8 cellular contexts compared by ENCODE assay signal in the genomic region with DNA sequence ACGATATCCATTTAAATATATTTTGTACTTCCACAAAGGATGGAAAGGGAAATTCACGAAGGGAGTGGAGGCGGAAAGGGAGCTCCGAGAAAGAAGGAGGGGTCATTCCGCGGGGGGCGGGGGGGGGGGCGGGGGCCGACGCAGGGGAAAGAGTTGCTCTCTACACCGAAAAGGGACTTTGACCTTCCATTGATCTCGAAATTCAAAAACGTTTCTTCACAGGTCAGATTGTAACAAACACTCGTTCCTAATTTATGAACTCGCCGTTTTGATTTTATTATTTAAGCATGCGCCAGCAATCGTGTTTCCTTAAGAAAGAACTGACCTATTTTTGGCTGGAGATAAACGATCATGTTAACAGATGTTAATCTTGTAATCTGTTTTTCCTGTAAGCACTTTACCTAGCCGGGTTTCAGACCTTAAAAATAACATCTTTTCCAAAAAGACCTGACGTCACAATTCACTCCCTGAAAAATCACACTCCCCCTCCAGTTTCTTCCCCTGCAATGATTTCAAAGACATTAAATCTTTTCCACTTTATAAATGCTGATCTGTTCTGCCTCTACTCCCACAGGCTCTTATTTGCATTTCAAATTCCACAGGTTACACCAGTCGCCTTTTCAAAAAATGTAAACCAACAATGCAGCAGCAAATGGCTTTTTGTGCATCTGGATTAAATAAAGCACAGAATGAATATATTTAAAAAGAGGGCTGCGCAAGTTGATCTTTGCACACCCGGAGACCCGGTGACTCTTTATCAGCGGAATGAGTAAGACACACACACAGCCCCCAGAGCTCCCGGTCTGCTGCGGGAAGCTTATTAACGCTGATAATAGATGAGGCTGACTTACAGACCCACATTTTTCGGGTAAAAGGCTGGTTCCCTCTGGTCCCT. TPM values are rescaled to one million over a fixed set of nuclear protein-coding genes. Genes with fewer than 3 reads are reported as not detected.
DNase-seq lines count a peak whose midpoint lies in the region; ATAC-seq and TF ChIP-seq lines count a peak whose summit lies in the region.

No MANE protein-coding gene starts in this region.

- H3K4me1 ChIP-seq in DOHH2 (ENCODE audit: control insufficient read depth, low read length) (peaks cover 47% of the 10 kb centered on the region), HUES64 (ENCODE audit: insufficient read depth, low read length) (peaks cover 27% of the 10 kb centered on the region), SJCRH30 (no peaks in the 10 kb centered on the region), colonic mucosa (no peaks in the 10 kb centered on the region), suprapubic skin (peaks cover 42% of the 10 kb centered on the region)

- H3K9ac ChIP-seq in HUES64 (ENCODE audit: low read depth, low read length) (peak overlapping the region; percentile 44; the same call in 1 of the 2 replicates), colonic mucosa (ENCODE audit: low read depth in 2 of 2, low read length in 2 of 2) (peak overlapping the region; percentile 71 to 98)

- no peak for TF ChIP-seq EP300 in suprapubic skin (IDR thresholded peaks at IDR 0.05)

- peaks cover 58% of the 10 kb centered on the region for H3K79me2 ChIP-seq in DOHH2 (ENCODE audit: control insufficient read depth, low read length)

- TF ChIP-seq CTCF in DOHH2 (IDR thresholded peaks at IDR 0.05; ENCODE audit: low read depth, low read length, poor library complexity, severe bottlenecking) = no peak
- TF ChIP-seq CTCF in colonic mucosa (IDR thresholded peaks at IDR 0.05) = no peak
- TF ChIP-seq CTCF in lower leg skin (IDR thresholded peaks at IDR 0.05) = no peak
- TF ChIP-seq CTCF in suprapubic skin (IDR thresholded peaks at IDR 0.05) = no peak

- peak; percentile 13 for ATAC-seq in GM21381 (IDR thresholded peaks at IDR 0.05; ENCODE audit: unreplicated experiment)

- H3K36me3 ChIP-seq in DOHH2 (ENCODE audit: control insufficient read depth, low read length) (no peaks in the 10 kb centered on the region), HUES64 (ENCODE audit: insufficient read depth, low read length) (no peaks in the 10 kb centered on the region), SJCRH30 (no peaks in the 10 kb centered on the region), colonic mucosa (no peaks in the 10 kb centered on the region), suprapubic skin (no peaks in the 10 kb centered on the region)

- H3K9me3 ChIP-seq in DOHH2 (ENCODE audit: control insufficient read depth, insufficient read depth, low read length) (no peaks in the 10 kb centered on the region), HUES64 (ENCODE audit: insufficient read depth, low read depth, low read length) (no peaks in the 10 kb centered on the region), SJCRH30 (replicated peaks) (no peaks in the 10 kb centered on the region), colonic mucosa (no peaks in the 10 kb centered on the region), suprapubic skin (no peaks in the 10 kb centered on the region)

- H3K27ac ChIP-seq in DOHH2 (ENCODE audit: low read depth, low read length) (peak overlapping the region; percentile 97), HUES64 (ENCODE audit: low read depth, low read length) (peak overlapping the region; percentile 68; the same call in 1 of the 2 replicates), SJCRH30 (peak overlapping the region; percentile 0; the same call in 1 of the 2 replicates), colonic mucosa (peak overlapping the region; percentile 78), suprapubic skin (peak overlapping the region; percentile 90)

- H3K4me2 ChIP-seq in DOHH2 (ENCODE audit: low read length) = peak overlapping the region; percentile 96

- DNase-seq in SJCRH30 (peak; percentile 7 to 31), colonic mucosa (peak; percentile 60), lower leg skin (ENCODE audit: low spot score in 2 of 2) (no peak), suprapubic skin (ENCODE audit: low spot score in 2 of 2) (no peak), MV-4-11 (lab: John Stamatoyannopoulos, UW) (no peak)

- H3K4me3 ChIP-seq in DOHH2 (ENCODE audit: low read length) (peak overlapping the region; percentile 86), HUES64 (ENCODE audit: low read length) (peak overlapping the region; percentile 77), SJCRH30 (peak overlapping the region; percentile 59), colonic mucosa (peak overlapping the region; percentile 75), lower leg skin (ENCODE audit: low read depth, poor library complexity, severe bottlenecking) (peak overlapping the region; percentile 73), suprapubic skin (peak overlapping the region; percentile 84)

- H4K20me1 ChIP-seq in DOHH2 (ENCODE audit: control insufficient read depth, insufficient read depth, low read depth, low read length) = peaks cover 5% of the 10 kb centered on the region; the same call in 1 of the 2 replicates

- no peaks in the 10 kb centered on the region for H3K9me2 ChIP-seq in DOHH2 (replicated peaks; ENCODE audit: control insufficient read depth, low read length)

- intact Hi-C loops in colonic mucosa (cut with DNase I) = no loop called here
- intact Hi-C loops in lower leg skin (cut with DNase I; ENCODE audit: low total_unique reads) = no loop called here

- H3K27me3 ChIP-seq in DOHH2 (ENCODE audit: control insufficient read depth, low read length) (no peaks in the 10 kb centered on the region), HUES64 (ENCODE audit: insufficient read depth, low read length) (peaks cover 52% of the 10 kb centered on the region), SJCRH30 (no peaks in the 10 kb centered on the region), colonic mucosa (no peaks in the 10 kb centered on the region), suprapubic skin (no peaks in the 10 kb centered on the region)

- WGBS in HUES64 = under 1% methylated on average over 29 of the region's 30 CpGs
- WGBS in lower leg skin, 2 donors = 1% methylated on average over 30 of the region's 30 CpGs
- WGBS in suprapubic skin = under 1% methylated on average over 29 of the region's 30 CpGs

- peaks cover 28% of the 10 kb centered on the region for H3F3A ChIP-seq in DOHH2 (ENCODE audit: control insufficient read depth, insufficient read depth)

- no peak for TF ChIP-seq POLR2A in lower leg skin (IDR thresholded peaks at IDR 0.05)
- TF ChIP-seq POLR2A in suprapubic skin (IDR thresholded peaks at IDR 0.05) = no peak

RNA-seq across cellular contexts. Expression of a gene that starts 1.6 kb away (rescaled TPM):
- 14.7 TPM for polyA plus RNA-seq in HUES64 (2013, experiment 1 of 2)
- 25.5 TPM for polyA plus RNA-seq in HUES64 (2013, experiment 2 of 2)
- total RNA-seq in SJCRH30 (2014; rRNA removed; shearing (Covaris generic)) = 6.3 and 8.2 TPM in 2 replicates
- total RNA-seq in colonic mucosa (10 to 100 TPM; 15.2 to 21.3 TPM), lower leg skin (10 to 100 TPM; 34.4 to 57.3 (median 39.5) TPM), suprapubic skin (10 to 100 TPM; 20.5 to 55.4 (median 22.4) TPM)

Comparison
In these comparisons a context has a peak if more than half of its experiments do, and no peak if none do; other contexts are left out.
1. H3K27ac ChIP-seq: peak in every context shown above with its lines; median percentile 97 in DOHH2; 90 in suprapubic skin; 78 in colonic mucosa; 68 in HUES64; 0 in SJCRH30.
2. DNase-seq: peak in SJCRH30 (2 of 2) and colonic mucosa (single experiment); none in lower leg skin (0 of 2), suprapubic skin (0 of 2) and MV-4-11 (single experiment).
3. Peak in every context shown above with its lines, with median percentiles within 50 percentile points of each other: H3K4me3 ChIP-seq.